ENCODE assay signal across 8 cellular contexts in genomic region chr1:37931493-37932158, GRCh38. TPM values are rescaled to one million over a fixed set of nuclear protein-coding genes. Genes with fewer than 3 reads are reported as not detected.
DNase-seq lines count a peak whose midpoint lies in the region; ATAC-seq and TF ChIP-seq lines count a peak whose summit lies in the region.

No MANE protein-coding gene starts in this region.

- CTCF ChIA-PET in T-cell (lab: Charles Lee): interaction anchor here in 1 of 2 donors (0.6 to 0.9 kb wide), 2 partner anchors 72 to 1120 kb away, joined by 6 to 7 read pairs; no protein-coding TSS in a partner anchor

- peak overlapping the region; percentile 86 for H3K27ac ChIP-seq in left ventricle myocardium inferior (replicated peaks)

- peaks cover 3% of the 10 kb centered on the region for H3K36me3 Mint-ChIP-seq in T-cell
- H3K36me3 Mint-ChIP-seq in progenitor cell of endocrine pancreas (ENCODE audit: insufficient read depth): peaks cover 5% of the 10 kb centered on the region

- H3K4me1 Mint-ChIP-seq in T-cell (peaks cover 41 to 44% (median 44%) of the 10 kb centered on the region in 3 donors), progenitor cell of endocrine pancreas (ENCODE audit: low read depth) (peaks cover 14% of the 10 kb centered on the region)

- H3K4me3 ChIP-seq in left ventricle myocardium inferior: peak overlapping the region; percentile 89

- no peaks in the 10 kb centered on the region for H3K9me3 ChIP-seq in left ventricle myocardium inferior (replicated peaks)

- peak overlapping the region; percentile 77 to 91 for H3K27ac Mint-ChIP-seq in T-cell
- peak overlapping the region; percentile 90 for H3K27ac Mint-ChIP-seq in progenitor cell of endocrine pancreas

- peak overlapping the region; percentile 93 to 97 (median 95) for H3K4me3 Mint-ChIP-seq in T-cell
- H3K4me3 Mint-ChIP-seq in progenitor cell of endocrine pancreas (ENCODE audit: low read depth): peak overlapping the region; percentile 84

- intact Hi-C loops in left ventricle myocardium inferior (cut with micrococcal nuclease): no loop called here

- H3K9me3 Mint-ChIP-seq in T-cell (no peaks in the 10 kb centered on the region), progenitor cell of endocrine pancreas (ENCODE audit: low read depth) (no peaks in the 10 kb centered on the region)

- POLR2A ChIA-PET in T-cell (lab: Charles Lee): interaction anchor here (0.6 to 1.1 kb wide), 3 partner anchors 80 to 1807 kb away, joined by 3 to 9 read pairs (median 3); partner anchors contain the start of gene PPIE (in 1 of the 2)

- peak; percentile 94 for ATAC-seq in GM18498 (IDR thresholded peaks at IDR 0.05; ENCODE audit: unreplicated experiment)
- ATAC-seq in HG02884 (IDR thresholded peaks at IDR 0.05; ENCODE audit: unreplicated experiment): peak; percentile 92
- ATAC-seq in T-cell (replicated peaks in 1 of 4): peak; percentile 99

- H3K36me3 ChIP-seq in left ventricle myocardium inferior: peaks cover 14% of the 10 kb centered on the region

- no peaks in the 10 kb centered on the region for H3K27me3 Mint-ChIP-seq in T-cell
- H3K27me3 Mint-ChIP-seq in progenitor cell of endocrine pancreas: no peaks in the 10 kb centered on the region

- DNase-seq in NCI-H146 treated with DMSO at 0.1 percent for 48 hours (lab: John Stamatoyannopoulos, UW; ENCODE audit: unreplicated experiment) (peak; percentile 88), T-cell (peak; percentile 92 to 98 (median 96)), amniotic epithelial cell (ENCODE audit: low read depth) (peak; percentile 90), left ventricle myocardium inferior (peak; percentile 97), progenitor cell of endocrine pancreas (ENCODE audit: low spot score, unreplicated experiment) (peak; percentile 96), ureter (ENCODE audit: low spot score) (peak; percentile 98)

- TF ChIP-seq CTCF in left ventricle myocardium inferior (IDR thresholded peaks at IDR 0.05; ENCODE audit: borderline replicate concordance) (peak; percentile 29), progenitor cell of endocrine pancreas (IDR thresholded peaks at IDR 0.05; ENCODE audit: unreplicated experiment) (no peak)

- peaks cover 54% of the 10 kb centered on the region for H3K4me1 ChIP-seq in left ventricle myocardium inferior

- no peaks in the 10 kb centered on the region for H3K27me3 ChIP-seq in left ventricle myocardium inferior (ENCODE audit: low read depth)

RNA-seq across cellular contexts. Expression of gene INPP5B, which starts 15.2 kb away (rescaled TPM):
- total RNA-seq in T-cell (10 to 100 TPM; 27.9 to 35.8 (median 30.9) TPM), left ventricle myocardium inferior (10.9 TPM), progenitor cell of endocrine pancreas (21.1 and 21.9 TPM in 2 replicates), ureter (38.1 TPM)

RNA-seq across cellular contexts. Expression of gene SF3A3, which starts 58.2 kb away (rescaled TPM):
- total RNA-seq in T-cell (10 to 100 TPM; 45.2 to 69.9 (median 53.0) TPM), left ventricle myocardium inferior (29.5 TPM), progenitor cell of endocrine pancreas (73.8 and 77.3 TPM in 2 replicates), ureter (44.0 TPM)

Comparison
In these comparisons a context has a peak if more than half of its experiments do, and no peak if none do; other contexts are left out.
1. Peak in every context shown above with its lines: DNase-seq, ATAC-seq, H3K4me3 ChIP-seq and H3K27ac ChIP-seq.